In the genomic region with DNA sequence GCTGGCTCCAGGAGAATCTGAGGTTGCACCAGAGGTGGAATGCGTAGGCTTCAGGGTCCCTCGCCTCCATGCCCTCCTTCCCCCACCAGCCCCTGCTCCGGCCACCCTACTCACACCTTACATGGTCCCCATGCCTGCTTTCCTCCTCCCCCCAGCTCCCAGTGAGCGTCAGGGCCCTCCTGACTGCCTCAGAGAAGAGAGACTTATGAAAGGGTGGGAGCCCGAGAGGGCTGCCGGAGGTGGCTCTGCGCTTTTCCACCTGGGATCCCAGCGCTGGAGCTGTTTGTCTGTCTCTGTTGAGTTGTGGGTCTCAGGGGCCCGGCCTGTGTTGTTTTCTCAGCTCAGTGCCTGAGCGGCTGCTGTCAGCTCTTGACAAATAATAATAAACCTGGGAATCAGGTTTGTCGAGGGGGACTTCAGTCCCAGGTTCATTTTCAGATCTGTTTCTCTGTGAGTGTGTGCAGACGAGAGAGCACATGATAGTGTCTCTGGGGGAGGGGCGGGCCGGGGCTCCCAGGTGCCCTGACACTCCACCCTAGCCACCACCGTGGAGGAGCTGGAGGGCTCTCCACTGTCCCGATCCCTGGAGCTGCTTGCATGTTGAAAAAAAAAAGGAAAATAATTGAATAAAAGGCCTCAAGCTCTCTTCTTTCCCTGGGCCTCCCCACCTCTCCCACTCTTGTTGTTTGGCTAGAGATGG, we compare ENCODE assay signal across 33 cellular contexts.
A peak's percentile ranks its signal among the peaks of the same experiment; 100 is the strongest.
DNase-seq lines count a peak whose midpoint lies in the region; ATAC-seq and TF ChIP-seq lines count a peak whose summit lies in the region.
"Had no signal": no experiment of that assay in that cellular context is flagged by ENCODE, and none has a peak within 500 bp of the region (broad histone marks: within the 10 kb centered on the region; RNA-seq: fewer than 3 reads in every experiment).

No MANE protein-coding gene starts in this region.

- intact Hi-C loops in vagina (cut with DNase I): no loop called here

- no peak for TF ChIP-seq POLR2A in vagina (IDR thresholded peaks at IDR 0.05)

- no peak overlapping the region for H3K4me3 ChIP-seq in LNCaP clone FGC (ENCODE audit: low read depth, low read length)
- H3K4me3 ChIP-seq in vagina: no peak overlapping the region
- H3K4me3 ChIP-seq: cardiac muscle cell, gastrocnemius medialis, pancreas, suprapubic skin had no signal

- H3K9me3 Mint-ChIP-seq in chondrocyte (ENCODE audit: low read depth): no peaks in the 10 kb centered on the region
- H3K9me3 Mint-ChIP-seq in nephron progenitor cell: no peaks in the 10 kb centered on the region
- H3K9me3 Mint-ChIP-seq: activated CD8-positive, alpha-beta T cell treated with anti-CD3 and anti-CD28 coated beads for 36 hours; activated naive CD4-positive, alpha-beta T cell treated with anti-CD3 and anti-CD28 coated beads, Interleukin-2, amount 50 U/mL, for 72 hours; activated T-helper 17 cell treated with anti-CD3 and anti-CD28 coated beads, Interleukin-2, amount 50 U/mL, for 72 hours; CD8-positive, alpha-beta memory T cell; dendritic cell treated with granulocyte-macrophage colony-stimulating factor and Interleukin-4, amounts not matched to agents 40 ng/mL and 50 ng/mL, for 4 days; stimulated activated memory B cell treated with anti-CD40 and anti-IgM and Interleukin-4, amounts not matched to agents 10 μg/mL and 1 μg/mL and 100 μg/mL, for 72 hours had no signal

- no peaks in the 10 kb centered on the region for H3K27me3 ChIP-seq in vagina
- H3K27me3 ChIP-seq: cardiac muscle cell, gastrocnemius medialis, pancreas had no signal

- H3K36me3 Mint-ChIP-seq in chondrocyte (ENCODE audit: low read depth) (peaks cover 9% of the 10 kb centered on the region), nephron progenitor cell (ENCODE audit: low read depth) (peaks cover 9% of the 10 kb centered on the region)
- H3K36me3 Mint-ChIP-seq: activated naive CD4-positive, alpha-beta T cell treated with anti-CD3 and anti-CD28 coated beads, Interleukin-2, amount 50 U/mL, for 72 hours; CD8-positive, alpha-beta memory T cell; naive thymus-derived CD4-positive, alpha-beta T cell; stimulated activated memory B cell treated with anti-CD40 and anti-IgM and Interleukin-4, amounts not matched to agents 10 μg/mL and 1 μg/mL and 100 μg/mL, for 72 hours had no signal

- H3K4me3 Mint-ChIP-seq in chondrocyte (ENCODE audit: unreplicated experiment): no peak overlapping the region
- peak overlapping the region; percentile 44 for H3K4me3 Mint-ChIP-seq in nephron progenitor cell
- H3K4me3 Mint-ChIP-seq: activated CD8-positive, alpha-beta T cell treated with anti-CD3 and anti-CD28 coated beads for 36 hours; activated T-helper 17 cell treated with anti-CD3 and anti-CD28 coated beads, Interleukin-2, amount 50 U/mL, for 72 hours; CD8-positive, alpha-beta memory T cell; dendritic cell treated with granulocyte-macrophage colony-stimulating factor and Interleukin-4, amounts not matched to agents 40 ng/mL and 50 ng/mL, for 4 days; naive thymus-derived CD4-positive, alpha-beta T cell; stimulated activated memory B cell treated with anti-CD40 and anti-IgM and Interleukin-4, amounts not matched to agents 10 μg/mL and 1 μg/mL and 100 μg/mL, for 72 hours had no signal

- peak overlapping the region; percentile 82 for H3K27ac ChIP-seq in temporal lobe (ENCODE audit: low read depth, low read length)
- no peak overlapping the region for H3K27ac ChIP-seq in vagina
- H3K27ac ChIP-seq: cardiac muscle cell, gastrocnemius medialis, pancreas, RWPE1, suprapubic skin had no signal

- H3K27ac Mint-ChIP-seq in chondrocyte (ENCODE audit: unreplicated experiment) (peak overlapping the region; percentile 61), nephron progenitor cell (peak overlapping the region; percentile 86)
- H3K27ac Mint-ChIP-seq: activated CD8-positive, alpha-beta T cell treated with anti-CD3 and anti-CD28 coated beads for 36 hours; activated naive CD4-positive, alpha-beta T cell treated with anti-CD3 and anti-CD28 coated beads, Interleukin-2, amount 50 U/mL, for 72 hours; activated T-helper 17 cell treated with anti-CD3 and anti-CD28 coated beads, Interleukin-2, amount 50 U/mL, for 72 hours; dendritic cell treated with granulocyte-macrophage colony-stimulating factor and Interleukin-4, amounts not matched to agents 40 ng/mL and 50 ng/mL, for 4 days; naive thymus-derived CD4-positive, alpha-beta T cell; stimulated activated memory B cell treated with anti-CD40 and anti-IgM and Interleukin-4, amounts not matched to agents 10 μg/mL and 1 μg/mL and 100 μg/mL, for 72 hours had no signal

- H3K4me1 ChIP-seq in vagina: peaks cover 34% of the 10 kb centered on the region
- H3K4me1 ChIP-seq: BE2C had no signal

- ATAC-seq in GM18519 (IDR thresholded peaks at IDR 0.05; ENCODE audit: low FRiP score, unreplicated experiment) (no peak), HG02763 (IDR thresholded peaks at IDR 0.05; ENCODE audit: unreplicated experiment) (no peak)
- ATAC-seq: activated CD4-positive, CD25-positive, alpha-beta regulatory T cell treated with anti-CD3 and anti-CD28 coated beads, Interleukin-2, amount 50 U/mL, for 24 hours; activated CD8-positive, alpha-beta T cell treated with anti-CD3 and anti-CD28 coated beads for 36 hours; activated naive CD4-positive, alpha-beta T cell treated with anti-CD3 and anti-CD28 coated beads, Interleukin-2, amount 50 U/mL, for 72 hours; activated T-helper 17 cell treated with anti-CD3 and anti-CD28 coated beads, Interleukin-2, amount 50 U/mL, for 72 hours; gastrocnemius medialis; left cardiac atrium; naive thymus-derived CD4-positive, alpha-beta T cell; pancreas; right cardiac atrium; stimulated activated memory B cell treated with anti-CD40 and anti-IgM and Interleukin-4, amounts not matched to agents 10 μg/mL and 1 μg/mL and 100 μg/mL, for 72 hours had no signal

- H3K9me3 ChIP-seq in vagina: no peaks in the 10 kb centered on the region
- H3K9me3 ChIP-seq: BE2C, gastrocnemius medialis, pancreas, suprapubic skin had no signal

- H3K36me3 ChIP-seq in vagina: no peaks in the 10 kb centered on the region
- H3K36me3 ChIP-seq: BE2C, cardiac muscle cell, gastrocnemius medialis, pancreas, suprapubic skin had no signal

- peak; percentile 25 for DNase-seq in LNCaP clone FGC (ENCODE audit: low read depth)
- no peak for DNase-seq in chondrocyte (ENCODE audit: low spot score)
- peak; percentile 34 for DNase-seq in nephron progenitor cell
- no peak for DNase-seq in vagina (ENCODE audit: extremely low spot score in 2 of 2)
- no peak for DNase-seq in SK-N-DZ (ENCODE audit: low spot score)
- DNase-seq: ACHN; activated CD8-positive, alpha-beta T cell treated with anti-CD3 and anti-CD28 coated beads for 36 hours; anterior cingulate cortex; BE2C; CD8-positive, alpha-beta memory T cell; DMS153; gastrocnemius medialis; H7; IMR-90; left cardiac atrium; naive thymus-derived CD4-positive, alpha-beta T cell; NCI-H2081; NCI-H345; NCI-H748 treated with DMSO at 0.1 percent for 48 hours; pancreas; right cardiac atrium; stimulated activated CD4-positive, alpha-beta T cell treated with anti-CD3 and anti-CD28 coated beads, Interleukin-4, amount 100 ng/mL, for 4 hours had no signal

- H3K27me3 Mint-ChIP-seq in chondrocyte (ENCODE audit: low read depth) (no peaks in the 10 kb centered on the region), nephron progenitor cell (ENCODE audit: low read depth, poor library complexity) (peaks cover 7% of the 10 kb centered on the region)

- TF ChIP-seq CTCF in LNCaP clone FGC (IDR thresholded peaks at IDR 0.05; ENCODE audit: control insufficient read depth, extremely low read depth, insufficient read depth) (no peak), chondrocyte (IDR thresholded peaks at IDR 0.05) (no peak), nephron progenitor cell (IDR thresholded peaks at IDR 0.05) (no peak), vagina (IDR thresholded peaks at IDR 0.05) (no peak)

- peaks cover 86% of the 10 kb centered on the region for H3K4me1 Mint-ChIP-seq in chondrocyte (ENCODE audit: low read depth)
- H3K4me1 Mint-ChIP-seq in nephron progenitor cell: peaks cover 96% of the 10 kb centered on the region
- H3K4me1 Mint-ChIP-seq: activated T-helper 17 cell treated with anti-CD3 and anti-CD28 coated beads, Interleukin-2, amount 50 U/mL, for 72 hours; stimulated activated memory B cell treated with anti-CD40 and anti-IgM and Interleukin-4, amounts not matched to agents 10 μg/mL and 1 μg/mL and 100 μg/mL, for 72 hours had no signal

Comparison
In these comparisons a context has a peak if more than half of its experiments do, and no peak if none do; other contexts are left out.
1. DNase-seq: peak in LNCaP clone FGC (single experiment) and nephron progenitor cell (single experiment); none in chondrocyte (single experiment), vagina (0 of 2) and SK-N-DZ (single experiment).